ENCODE assay signal across 19 cellular contexts in genomic region chr3:31391150-31391549, GRCh38.
A peak's percentile ranks its signal among the peaks of the same experiment; 100 is the strongest.
DNase-seq lines count a peak whose midpoint lies in the region; ATAC-seq, FAIRE-seq and TF ChIP-seq lines count a peak whose summit lies in the region.
"Had no signal": no experiment of that assay in that cellular context is flagged by ENCODE, and none has a peak within 500 bp of the region (broad histone marks: within the 10 kb centered on the region; RNA-seq: fewer than 3 reads in every experiment).

No MANE protein-coding gene starts in this region.

- no peaks in the 10 kb centered on the region for H3K27me3 Mint-ChIP-seq in Calu3 (ENCODE audit: unreplicated experiment)
- H3K27me3 Mint-ChIP-seq: activated CD4-positive, alpha-beta T cell treated with anti-CD3 and anti-CD28 coated beads, Interleukin-2, amount 10 ng/mL, durations not matched to agents 24 days and 14 days; activated naive CD8-positive, alpha-beta T cell had no signal

- H3K36me3 ChIP-seq in GM12878 (ENCODE audit: control insufficient read depth in 2 of 2, insufficient read depth in 2 of 2, low read length in 1 of 2) (no peaks in the 10 kb centered on the region), thyroid gland (no peaks in the 10 kb centered on the region)
- H3K36me3 ChIP-seq: brain microvascular endothelial cell, thoracic aorta had no signal

- H3K4me1 Mint-ChIP-seq in Calu3 (ENCODE audit: low read depth, unreplicated experiment): no peaks in the 10 kb centered on the region

- SMC1A ChIA-PET in GM12878 (lab: Charles Lee; ENCODE audit: uncharacterized antibody, unreplicated experiment): interaction anchor here (0.7 to 3.0 kb wide), 18 partner anchors 8 to 283 kb away, joined by 3 to 11 read pairs (median 4); no protein-coding TSS in a partner anchor

- CTCF ChIA-PET in GM12878 (lab: Yijun Ruan, JAX) (interaction anchor here (0.9 to 4.4 kb wide), 8 partner anchors 9 to 150 kb away, joined by 3 to 26 read pairs (median 4); no protein-coding TSS in a partner anchor), Calu3 (lab: Charles Lee) (no interaction called here)

- ATAC-seq in GM19372 (IDR thresholded peaks at IDR 0.05; ENCODE audit: low read depth, unreplicated experiment) (peak; percentile 63), HG02870 (IDR thresholded peaks at IDR 0.05; ENCODE audit: unreplicated experiment) (peak; percentile 58), GM12878 (peak; percentile 81)

- H3K4me1 ChIP-seq in GM12878 (ENCODE audit: control insufficient read depth, insufficient read depth, low read length) (peaks cover 34% of the 10 kb centered on the region), thyroid gland (no peaks in the 10 kb centered on the region)

- no peak overlapping the region for H2AFZ ChIP-seq in GM12878 (ENCODE audit: control insufficient read depth, low read depth, low read length)

- no peaks in the 10 kb centered on the region for H3K36me3 Mint-ChIP-seq in Calu3 (ENCODE audit: insufficient read depth, unreplicated experiment)

- peaks cover 3% of the 10 kb centered on the region for H3K9me3 Mint-ChIP-seq in Calu3 (ENCODE audit: low read depth, unreplicated experiment)

- in situ Hi-C loops in GM12878 (cut with MboI): no loop called here

- POLR2A ChIA-PET in GM12878 (lab: Charles Lee): interaction anchor here (1.1 to 1.6 kb wide), 3 partner anchors 9 to 141 kb away, joined by 3 read pairs; no protein-coding TSS in a partner anchor

- TF ChIP-seq POLR2A in GM12878 (IDR thresholded peaks at IDR 0.05; ENCODE audit: low read depth, low read length): no peak
- TF ChIP-seq POLR2A in thyroid gland (IDR thresholded peaks at IDR 0.05): no peak

- H3K9me3 ChIP-seq in GM12878 (replicated peaks; ENCODE audit: control insufficient read depth, insufficient read depth, low read length) (no peaks in the 10 kb centered on the region; the same call in 2 of the 3 replicates), thyroid gland (no peaks in the 10 kb centered on the region)
- H3K9me3 ChIP-seq: thoracic aorta had no signal

- H3K4me3 Mint-ChIP-seq in Calu3 (ENCODE audit: low read depth, unreplicated experiment): no peak overlapping the region
- H3K4me3 Mint-ChIP-seq: activated CD4-positive, alpha-beta T cell treated with anti-CD3 and anti-CD28 coated beads, Interleukin-2, amount 10 ng/mL, durations not matched to agents 24 days and 14 days; activated naive CD8-positive, alpha-beta T cell had no signal

- intact Hi-C loops in GM12878 (cut with micrococcal nuclease; ENCODE audit: unreplicated experiment): loop anchor here (5.0 kb wide), 1 partner anchor 144 kb away; no protein-coding TSS in a partner anchor
- intact Hi-C loops in Calu3 (cut with micrococcal nuclease; ENCODE audit: unreplicated experiment): no loop called here
- intact Hi-C loops in thyroid gland (cut with DNase I): no loop called here

- BruUV-seq in GM12878 (replicated peaks; lab: Mats Ljungman, UMichigan) (no TSS peak), Calu3 (replicated peaks; lab: Mats Ljungman, UMichigan) (no TSS peak)

- no peak for TF ChIP-seq EP300 in GM12878 (IDR thresholded peaks at IDR 0.05; ENCODE audit: borderline replicate concordance in 1 of 2, control insufficient read depth in 1 of 2, low read depth in 2 of 2, low read length in 2 of 2)

- no peaks in the 10 kb centered on the region for H4K20me1 ChIP-seq in GM12878 (ENCODE audit: control insufficient read depth, insufficient read depth)

- no peak overlapping the region for H3K4me3 ChIP-seq in GM12878
- H3K4me3 ChIP-seq in thyroid gland (replicated peaks in 1 of 3): no peak overlapping the region
- H3K4me3 ChIP-seq: thoracic aorta had no signal

- H3K27ac ChIP-seq in GM12878 (ENCODE audit: control insufficient read depth, insufficient read depth): peak overlapping the region; percentile 35; the same call in 1 of the 2 replicates
- no peak overlapping the region for H3K27ac ChIP-seq in thyroid gland
- H3K27ac ChIP-seq: brain microvascular endothelial cell, C4-2B, thoracic aorta had no signal

- H3K9ac ChIP-seq in GM12878 (ENCODE audit: control insufficient read depth, insufficient read depth, low read length): no peak overlapping the region

- RAD21 ChIA-PET in GM12878 (lab: Charles Lee; ENCODE audit: unreplicated experiment): interaction anchor here (1.0 to 3.4 kb wide), 7 partner anchors 88 to 164 kb away, joined by 3 to 17 read pairs (median 3); partner anchors contain the start of gene STT3B

- no peaks in the 10 kb centered on the region for H3K79me2 ChIP-seq in GM12878 (ENCODE audit: control insufficient read depth, insufficient read depth, low read length)

- H3K4me2 ChIP-seq in GM12878 (ENCODE audit: control insufficient read depth, insufficient read depth): peak overlapping the region; percentile 28

- TF ChIP-seq CTCF in GM12878 (IDR thresholded peaks at IDR 0.05 in 2 of 3, conservative IDR thresholded peaks at IDR 0.05 in 1 of 3; ENCODE audit: control insufficient read depth in 2 of 3, extremely low read depth in 1 of 3, insufficient read depth in 1 of 3, low read depth in 3 of 3, low read length in 3 of 3) (no peak), Calu3 (IDR thresholded peaks at IDR 0.05; ENCODE audit: unreplicated experiment) (no peak), thyroid gland (IDR thresholded peaks at IDR 0.05) (no peak)

- WGBS in GM12878 (ENCODE audit: insufficient coverage, insufficient replicate concordance, low lambda C conversion rate, missing lambda C conversion rate): 27% methylated on average over 3 of the region's 3 CpGs
- whole genome bisulfite sequencing in thyroid gland, 2 donors: 80 to 88% methylated on average over 3 of the region's 3 CpGs

- TF ChIP-seq RAD21 in GM12878 (IDR thresholded peaks at IDR 0.05; ENCODE audit: insufficient read depth, low read depth, low read length): 0 out of 2 replicates have a peak, but pooled peaks have one; percentile 4

- FAIRE-seq in GM12878 (lab: Jason Lieb, UNC): no peak

- no peak overlapping the region for H3K27ac Mint-ChIP-seq in Calu3 (ENCODE audit: unreplicated experiment)
- H3K27ac Mint-ChIP-seq: activated CD4-positive, alpha-beta T cell treated with anti-CD3 and anti-CD28 coated beads, Interleukin-2, amount 10 ng/mL, durations not matched to agents 24 days and 14 days; activated naive CD8-positive, alpha-beta T cell had no signal

- DNase-seq in ELF-1 (ENCODE audit: low read depth, low spot score) (peak; percentile 66), GM12878 (ENCODE audit: low read depth, low spot score) (no peak), Calu3 (no peak), thyroid gland (no peak), AG08395 (ENCODE audit: low spot score) (no peak), NAMALWA (ENCODE audit: low spot score) (no peak)
- DNase-seq: 8988T; activated CD4-positive, alpha-beta T cell treated with anti-CD3 and anti-CD28 coated beads, Interleukin-2, amount 10 ng/mL, durations not matched to agents 24 days and 14 days; brain microvascular endothelial cell; KG1; NCI-H1105; SHP77; stimulated activated CD4-positive, alpha-beta T cell treated with anti-CD3 and anti-CD28 coated beads, Interleukin-2, amount 100 ng/mL, for 48 hours; T-helper 9 cell had no signal

- H3K27me3 ChIP-seq in GM12878 (replicated peaks in 1 of 2; ENCODE audit: control insufficient read depth in 2 of 2, insufficient read depth in 2 of 2, low read length in 1 of 2): no peaks in the 10 kb centered on the region
- no peaks in the 10 kb centered on the region for H3K27me3 ChIP-seq in thyroid gland
- H3K27me3 ChIP-seq: brain microvascular endothelial cell had no signal

TF ChIP-seq in GM12878, 131 proteins besides CTCF, POLR2A, EP300 and RAD21:
- 0 out of 2 replicates have a peak, but pooled peaks have one; percentile 13 for TF ChIP-seq IKZF1 (conservative IDR thresholded peaks at IDR 0.05)
- TF ChIP-seq TBL1XR1 (IDR thresholded peaks at IDR 0.05; ENCODE audit: low read depth, low read length): no peak
- TF ChIP-seq NR2F1 (conservative IDR thresholded peaks at IDR 0.05): peak; percentile 37; the same call in 1 of the 2 replicates
- 0 out of 2 replicates have a peak, but pooled peaks have one; percentile 30 for TF ChIP-seq DPF2 (IDR thresholded peaks at IDR 0.05)
- TF ChIP-seq SPI1 (IDR thresholded peaks at IDR 0.05; ENCODE audit: borderline replicate concordance, insufficient read depth, low read depth, low read length): peak; percentile 80
